In the genomic region with DNA sequence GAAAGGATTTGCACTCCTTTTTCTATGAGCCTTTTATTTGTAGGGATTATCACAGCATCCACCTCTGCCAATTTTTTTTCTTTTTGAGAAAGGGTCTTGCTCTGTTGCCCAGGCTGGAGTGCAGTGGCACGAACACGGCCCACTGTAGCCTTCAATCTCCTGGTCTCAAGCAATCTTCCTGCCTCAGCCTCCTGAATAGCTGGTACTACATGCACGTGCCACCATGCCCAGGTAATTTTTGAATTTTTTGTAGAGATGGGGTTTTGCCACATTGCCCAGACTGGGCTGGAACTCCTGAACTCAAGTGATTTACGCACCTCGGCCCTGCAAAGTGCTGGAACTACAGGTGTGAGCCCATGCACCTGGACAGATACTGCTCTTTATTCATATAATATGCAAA, we compare ENCODE assay signal across 1 cellular context.
A peak's percentile ranks its signal among the peaks of the same experiment; 100 is the strongest.
TF ChIP-seq lines count a peak whose summit lies in the region.

No MANE protein-coding gene starts in this region.

TF ChIP-seq in K562, 482 proteins besides CTCF, POLR2A, EP300 and RAD21 (continued from another document):
- TF ChIP-seq, protein P1, sequence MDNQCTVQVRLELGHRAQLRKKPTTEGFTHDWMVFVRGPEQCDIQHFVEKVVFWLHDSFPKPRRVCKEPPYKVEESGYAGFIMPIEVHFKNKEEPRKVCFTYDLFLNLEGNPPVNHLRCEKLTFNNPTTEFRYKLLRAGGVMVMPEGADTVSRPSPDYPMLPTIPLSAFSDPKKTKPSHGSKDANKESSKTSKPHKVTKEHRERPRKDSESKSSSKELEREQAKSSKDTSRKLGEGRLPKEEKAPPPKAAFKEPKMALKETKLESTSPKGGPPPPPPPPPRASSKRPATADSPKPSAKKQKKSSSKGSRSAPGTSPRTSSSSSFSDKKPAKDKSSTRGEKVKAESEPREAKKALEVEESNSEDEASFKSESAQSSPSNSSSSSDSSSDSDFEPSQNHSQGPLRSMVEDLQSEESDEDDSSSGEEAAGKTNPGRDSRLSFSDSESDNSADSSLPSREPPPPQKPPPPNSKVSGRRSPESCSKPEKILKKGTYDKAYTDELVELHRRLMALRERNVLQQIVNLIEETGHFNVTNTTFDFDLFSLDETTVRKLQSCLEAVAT (IDR thresholded peaks at IDR 0.05), result peak; percentile 92 to 95
- TF ChIP-seq, protein P2, sequence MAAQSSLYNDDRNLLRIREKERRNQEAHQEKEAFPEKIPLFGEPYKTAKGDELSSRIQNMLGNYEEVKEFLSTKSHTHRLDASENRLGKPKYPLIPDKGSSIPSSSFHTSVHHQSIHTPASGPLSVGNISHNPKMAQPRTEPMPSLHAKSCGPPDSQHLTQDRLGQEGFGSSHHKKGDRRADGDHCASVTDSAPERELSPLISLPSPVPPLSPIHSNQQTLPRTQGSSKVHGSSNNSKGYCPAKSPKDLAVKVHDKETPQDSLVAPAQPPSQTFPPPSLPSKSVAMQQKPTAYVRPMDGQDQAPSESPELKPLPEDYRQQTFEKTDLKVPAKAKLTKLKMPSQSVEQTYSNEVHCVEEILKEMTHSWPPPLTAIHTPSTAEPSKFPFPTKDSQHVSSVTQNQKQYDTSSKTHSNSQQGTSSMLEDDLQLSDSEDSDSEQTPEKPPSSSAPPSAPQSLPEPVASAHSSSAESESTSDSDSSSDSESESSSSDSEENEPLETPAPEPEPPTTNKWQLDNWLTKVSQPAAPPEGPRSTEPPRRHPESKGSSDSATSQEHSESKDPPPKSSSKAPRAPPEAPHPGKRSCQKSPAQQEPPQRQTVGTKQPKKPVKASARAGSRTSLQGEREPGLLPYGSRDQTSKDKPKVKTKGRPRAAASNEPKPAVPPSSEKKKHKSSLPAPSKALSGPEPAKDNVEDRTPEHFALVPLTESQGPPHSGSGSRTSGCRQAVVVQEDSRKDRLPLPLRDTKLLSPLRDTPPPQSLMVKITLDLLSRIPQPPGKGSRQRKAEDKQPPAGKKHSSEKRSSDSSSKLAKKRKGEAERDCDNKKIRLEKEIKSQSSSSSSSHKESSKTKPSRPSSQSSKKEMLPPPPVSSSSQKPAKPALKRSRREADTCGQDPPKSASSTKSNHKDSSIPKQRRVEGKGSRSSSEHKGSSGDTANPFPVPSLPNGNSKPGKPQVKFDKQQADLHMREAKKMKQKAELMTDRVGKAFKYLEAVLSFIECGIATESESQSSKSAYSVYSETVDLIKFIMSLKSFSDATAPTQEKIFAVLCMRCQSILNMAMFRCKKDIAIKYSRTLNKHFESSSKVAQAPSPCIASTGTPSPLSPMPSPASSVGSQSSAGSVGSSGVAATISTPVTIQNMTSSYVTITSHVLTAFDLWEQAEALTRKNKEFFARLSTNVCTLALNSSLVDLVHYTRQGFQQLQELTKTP (IDR thresholded peaks at IDR 0.05; ENCODE audit: low read depth in 1 of 2, partially characterized antibody in 2 of 2), result peak in 1 of 2 experiments; percentile 36
- TF ChIP-seq TBL1XR1 (IDR thresholded peaks at IDR 0.05; ENCODE audit: low read length in 2 of 2), result peak in 1 of 2 experiments; percentile 36; a peak in 1 of 4 replicates
- TF ChIP-seq CHD1 (IDR thresholded peaks at IDR 0.05; ENCODE audit: low read length), result peak; percentile 66
- peak; percentile 20 to 47; a peak in 2 of 4 replicates for TF ChIP-seq KDM1A (IDR thresholded peaks at IDR 0.05)
- TF ChIP-seq RCOR1 (IDR thresholded peaks at IDR 0.05; ENCODE audit: borderline replicate concordance in 1 of 2, low read depth in 2 of 2, low read length in 2 of 2), result peak in 1 of 2 experiments; percentile 45; a peak in 1 of 4 replicates
- TF ChIP-seq CXXC5 (CRISPR knock-in tag; IDR thresholded peaks at IDR 0.05), result 0 out of 2 replicates have a peak, but pooled peaks have one; percentile 17
- peak; percentile 32 for TF ChIP-seq SAP30 (IDR thresholded peaks at IDR 0.05; ENCODE audit: borderline replicate concordance, insufficient read depth, low read depth, low read length, poor library complexity, severe bottlenecking)
- TF ChIP-seq GMEB1 (CRISPR knock-in tag; IDR thresholded peaks at IDR 0.05), result no peak
- 0 out of 2 replicates have a peak, but pooled peaks have one; percentile 20 for TF ChIP-seq ZNF224 (CRISPR knock-in tag; IDR thresholded peaks at IDR 0.05)
- TF ChIP-seq STAT5B (CRISPR knock-in tag; IDR thresholded peaks at IDR 0.05), result no peak
- peak; percentile 100 for TF ChIP-seq ZNF121 (CRISPR knock-in tag; conservative IDR thresholded peaks at IDR 0.05)
- TF ChIP-seq BCOR (IDR thresholded peaks at IDR 0.05), result peak; percentile 74
- no peak for TF ChIP-seq ZNF253 (CRISPR knock-in tag; conservative IDR thresholded peaks at IDR 0.05)
- peak; percentile 33 for TF ChIP-seq RBBP5 (IDR thresholded peaks at IDR 0.05; ENCODE audit: borderline replicate concordance, insufficient read depth, low read length, poor library complexity, severe bottlenecking)
- peak; percentile 60; the same call in 1 of the 2 replicates for TF ChIP-seq BHLHE40 (IDR thresholded peaks at IDR 0.05; ENCODE audit: low read length)
